ENCODE assay signal across 8 cellular contexts in genomic region chr6:41367700-41368099, GRCh38. TPM values are rescaled to one million over a fixed set of nuclear protein-coding genes. Genes with fewer than 3 reads are reported as not detected.
DNase-seq lines count a peak whose midpoint lies in the region; ATAC-seq, FAIRE-seq and TF ChIP-seq lines count a peak whose summit lies in the region.

No MANE protein-coding gene starts in this region.

- H4K20me1 ChIP-seq in DND-41 (ENCODE audit: insufficient read depth, low read length) (no peaks in the 10 kb centered on the region), PC-9 (ENCODE audit: insufficient read depth) (no peaks in the 10 kb centered on the region), H1 (replicated peaks in 1 of 2; ENCODE audit: control insufficient read depth in 1 of 2, insufficient read depth in 2 of 2, low read length in 2 of 2) (peaks cover 5% of the 10 kb centered on the region in 2 experiments)

- no peaks in the 10 kb centered on the region for H3K79me2 ChIP-seq in DND-41 (ENCODE audit: insufficient read depth, low read length)
- H3K79me2 ChIP-seq in PC-9 (ENCODE audit: low read depth): no peaks in the 10 kb centered on the region
- H3K79me2 ChIP-seq in H1 (ENCODE audit: control insufficient read depth in 1 of 2, insufficient read depth in 2 of 2, low read length in 2 of 2): no peaks in the 10 kb centered on the region

- H3K27me3 ChIP-seq in DND-41 (ENCODE audit: insufficient read depth, low read length, poor library complexity): no peaks in the 10 kb centered on the region
- peaks cover 24% of the 10 kb centered on the region for H3K27me3 ChIP-seq in PC-9 (ENCODE audit: insufficient read depth, low read depth)
- peaks cover 31 to 38% (median 38%) of the 10 kb centered on the region in 4 experiments for H3K27me3 ChIP-seq in H1 (replicated peaks in 1 of 4; ENCODE audit: control insufficient read depth in 3 of 4, extremely low read depth in 1 of 4, insufficient read depth in 3 of 4, low read length in 3 of 4)
- peaks cover 31% of the 10 kb centered on the region for H3K27me3 ChIP-seq in effector memory CD4-positive, alpha-beta T cell (replicated peaks; ENCODE audit: control insufficient read depth, insufficient read depth, low read length, poor library complexity, severe bottlenecking)

- peaks cover 10% of the 10 kb centered on the region for H3K23me2 ChIP-seq in H1 (ENCODE audit: low read depth, low read length)

- BruUV-seq in PC-9 (replicated peaks; lab: Mats Ljungman, UMichigan): no TSS peak

- no peak overlapping the region for H2BK12ac ChIP-seq in H1 (ENCODE audit: low read depth, low read length)

- peaks cover 53 to 76% (median 69%) of the 10 kb centered on the region in 3 donors for H3K27me3 Mint-ChIP-seq in CD14-positive monocyte (ENCODE audit: low read depth in 3 of 3)

- peak; percentile 79 for ATAC-seq in DND-41 (ENCODE audit: insufficient read depth, low read depth)
- ATAC-seq in HG03460 (IDR thresholded peaks at IDR 0.05; ENCODE audit: unreplicated experiment): no peak

- no peak overlapping the region for H2BK120ac ChIP-seq in H1 (replicated peaks; ENCODE audit: low read depth, low read length)

- H3K27ac ChIP-seq in DND-41 (ENCODE audit: low read length) (no peak overlapping the region), PC-9 (no peak overlapping the region), H1 (ENCODE audit: low read depth, low read length) (no peak overlapping the region)
- no peak overlapping the region for H3K27ac ChIP-seq in effector memory CD4-positive, alpha-beta T cell (ENCODE audit: insufficient read depth, low read length, poor library complexity, severe bottlenecking)

- H3K9me2 ChIP-seq in PC-9 (ENCODE audit: insufficient read depth): no peaks in the 10 kb centered on the region

- H4K91ac ChIP-seq in H1 (replicated peaks; ENCODE audit: insufficient read length, low read length): no peak overlapping the region

- POLR2A ChIA-PET in PC-9 (lab: Charles Lee; ENCODE audit: unreplicated experiment): no interaction called here
- POLR2A ChIA-PET in H1 (lab: Charles Lee; ENCODE audit: partially characterized antibody): interaction anchor here (0.7 kb wide), 1 partner anchor 235 kb away, joined by 3 read pairs; no protein-coding TSS in a partner anchor

- TF ChIP-seq RAD21 in H1 (IDR thresholded peaks at IDR 0.05 in 1 of 2, conservative IDR thresholded peaks at IDR 0.05 in 1 of 2; ENCODE audit: low read depth in 2 of 2, low read length in 2 of 2): peak; percentile 98 to 99

- intact Hi-C loops in PC-9 (cut with micrococcal nuclease; ENCODE audit: unreplicated experiment) (loop anchor here (1.0 to 5.0 kb wide), 4 partner anchors 61 to 1530 kb away; no protein-coding TSS in a partner anchor), CD14-positive monocyte (cut with micrococcal nuclease) (loop anchor here (2.0 to 5.0 kb wide), 3 partner anchors 225 to 315 kb away; no protein-coding TSS in a partner anchor)

- peaks cover 0 to 29% (median 15%) of the 10 kb centered on the region in 7 donors for H3K9me3 Mint-ChIP-seq in CD14-positive monocyte

- no peak overlapping the region for H3K23ac ChIP-seq in H1 (ENCODE audit: insufficient read length)

- H3K56ac ChIP-seq in H1 (replicated peaks; ENCODE audit: insufficient read length, low read depth, low read length): no peak overlapping the region

- H3K27ac Mint-ChIP-seq in CD14-positive monocyte: peak overlapping the region in 1 of 7 donors; percentile 46

- no peak overlapping the region for H3K4me3 ChIP-seq in DND-41 (ENCODE audit: low read depth in 1 of 2, low read length in 2 of 2)
- H3K4me3 ChIP-seq in PC-9: no peak overlapping the region
- no peak overlapping the region for H3K4me3 ChIP-seq in H1 (ENCODE audit: extremely low read depth in 1 of 4, insufficient read depth in 2 of 4, low read depth in 3 of 4, low read length in 4 of 4)
- H3K4me3 ChIP-seq in effector memory CD4-positive, alpha-beta T cell (ENCODE audit: insufficient read depth, low read depth, low read length, poor library complexity, severe bottlenecking): no peak overlapping the region

- no peak overlapping the region for H3K9ac ChIP-seq in DND-41 (ENCODE audit: low read depth, low read length)
- no peak overlapping the region for H3K9ac ChIP-seq in H1 (replicated peaks in 1 of 4; ENCODE audit: extremely low read depth in 1 of 4, low read depth in 3 of 4, low read length in 3 of 4)

- FAIRE-seq in H1 (lab: Jason Lieb, UNC): peak; percentile 36

- H3F3A ChIP-seq in PC-9 (ENCODE audit: insufficient read depth, low read depth): no peaks in the 10 kb centered on the region; the same call in 1 of the 2 replicates

- H3K4me1 ChIP-seq in DND-41 (ENCODE audit: insufficient read depth, low read length): peaks cover 9% of the 10 kb centered on the region
- 0 out of 2 replicates have a peak, but pooled peaks cover 5% of the 10 kb centered on the region for H3K4me1 ChIP-seq in PC-9 (replicated peaks; ENCODE audit: insufficient read depth)
- H3K4me1 ChIP-seq in H1 (replicated peaks in 1 of 4; ENCODE audit: control insufficient read depth in 3 of 4, insufficient read depth in 4 of 4, low read length in 3 of 4): peaks cover 3 to 22% (median 11%) of the 10 kb centered on the region in 4 experiments
- peaks cover 15% of the 10 kb centered on the region for H3K4me1 ChIP-seq in effector memory CD4-positive, alpha-beta T cell (ENCODE audit: control insufficient read depth, insufficient read depth, low read length, poor library complexity, severe bottlenecking)

- H3K36me3 Mint-ChIP-seq in CD14-positive monocyte: peaks cover 0 to 13% of the 10 kb centered on the region in 2 donors

- H3K18ac ChIP-seq in H1 (ENCODE audit: extremely low read depth, low read length): no peak overlapping the region

- no peak overlapping the region for H2BK5ac ChIP-seq in H1 (ENCODE audit: low read depth, low read length)

- H2BK20ac ChIP-seq in H1 (ENCODE audit: low read length): no peak overlapping the region

- H3K79me1 ChIP-seq in H1 (ENCODE audit: low read depth, low read length): no peaks in the 10 kb centered on the region

- H4K8ac ChIP-seq in H1 (ENCODE audit: extremely low read depth, insufficient read depth, low read length): no peak overlapping the region

- 40% methylated on average over 2 of the region's 2 CpGs; no CpG with 5 or more reads in 1 of the 2 experiments for WGBS in H1 (ENCODE audit: extremely low coverage in 1 of 2, insufficient coverage in 1 of 2, insufficient read length in 1 of 2, insufficient replicate concordance in 2 of 2, low coverage in 1 of 2, low lambda C conversion rate in 2 of 2, missing lambda C conversion rate in 1 of 2), 2 experiments

- CTCF ChIA-PET in PC-9 (lab: Charles Lee): interaction anchor here (0.6 to 1.5 kb wide), 5 partner anchors 48 to 367 kb away, joined by 3 to 7 read pairs (median 5); no protein-coding TSS in a partner anchor
- CTCF ChIA-PET in H1 (lab: Charles Lee; ENCODE audit: partially characterized antibody): interaction anchor here (0.6 to 12.5 kb wide), 89 partner anchors 8 to 855 kb away, joined by 3 to 238 read pairs (median 6); partner anchors contain the start of genes TOMM6 and TREML4

- H2AFZ ChIP-seq in DND-41 (ENCODE audit: low read depth, low read length) (no peak overlapping the region), PC-9 (no peak overlapping the region), H1 (ENCODE audit: low read length) (no peak overlapping the region)

- TF ChIP-seq POLR2A in H1 (IDR thresholded peaks at IDR 0.05; ENCODE audit: control extremely low read depth in 1 of 2, low read depth in 2 of 2, low read length in 2 of 2): no peak

- TF ChIP-seq EP300 in H1 (IDR thresholded peaks at IDR 0.05; ENCODE audit: borderline replicate concordance in 1 of 2, low read depth in 2 of 2, low read length in 2 of 2): no peak

- DNase-seq in DND-41 (peak; percentile 59), M059J (ENCODE audit: low read depth) (peak; percentile 60), PC-9 (peak; percentile 37 to 58), H1 (ENCODE audit: low read depth in 1 of 2, low spot score in 2 of 2) (peak in 1 of 2 experiments; percentile 79), midbrain (lab: John Stamatoyannopoulos, UW) (peak; percentile 79), CD14-positive monocyte (ENCODE audit: low spot score) (no peak)
- no peak for DNase-seq in effector memory CD4-positive, alpha-beta T cell

- TF ChIP-seq CTCF in DND-41 (IDR thresholded peaks at IDR 0.05; ENCODE audit: borderline replicate concordance, extremely low read depth, low read length, poor library complexity, severe bottlenecking) (peak; percentile 83), PC-9 (conservative IDR thresholded peaks at IDR 0.05) (peak; percentile 76), H1 (IDR thresholded peaks at IDR 0.05; ENCODE audit: control extremely low read depth in 1 of 3, insufficient read depth in 1 of 3, low read depth in 1 of 3, low read length in 3 of 3) (peak in 2 of 3 experiments; percentile 97; a peak in 3 of 4 replicates), CD14-positive monocyte (IDR thresholded peaks at IDR 0.05) (no peak)

- no peak overlapping the region for H3K4ac ChIP-seq in H1 (replicated peaks; ENCODE audit: insufficient read length, low read depth, low read length)

- H3K4me3 Mint-ChIP-seq in CD14-positive monocyte: peak overlapping the region in 1 of 2 donors; percentile 15

- no peak overlapping the region for H2BK15ac ChIP-seq in H1 (ENCODE audit: low read length)

- H4K5ac ChIP-seq in H1 (ENCODE audit: insufficient read length, low read depth, low read length): no peak overlapping the region

- H3K36me3 ChIP-seq in DND-41 (ENCODE audit: insufficient read depth, low read length) (no peaks in the 10 kb centered on the region), PC-9 (ENCODE audit: low read depth) (no peaks in the 10 kb centered on the region), H1 (ENCODE audit: control insufficient read depth in 2 of 4, insufficient read depth in 4 of 4, low read length in 3 of 4) (no peaks in the 10 kb centered on the region; a peak in 1 of 8 replicates)
- no peaks in the 10 kb centered on the region for H3K36me3 ChIP-seq in effector memory CD4-positive, alpha-beta T cell (ENCODE audit: control insufficient read depth, insufficient read depth, low read length)

- no peak overlapping the region for H3K14ac ChIP-seq in H1 (ENCODE audit: insufficient read length)

- peaks cover 20% of the 10 kb centered on the region for H3K4me1 Mint-ChIP-seq in CD14-positive monocyte

- H3K4me2 ChIP-seq in DND-41 (ENCODE audit: insufficient read depth, low read length) (no peak overlapping the region), PC-9 (no peak overlapping the region), H1 (ENCODE audit: insufficient read depth in 1 of 2, low read depth in 2 of 2, low read length in 2 of 2) (no peak overlapping the region)

- H3K9me3 ChIP-seq in DND-41 (ENCODE audit: insufficient read depth, low read length, severe bottlenecking): no peaks in the 10 kb centered on the region
- no peaks in the 10 kb centered on the region for H3K9me3 ChIP-seq in PC-9 (ENCODE audit: insufficient read depth, low read depth)
- no peaks in the 10 kb centered on the region for H3K9me3 ChIP-seq in H1 (ENCODE audit: insufficient read depth in 2 of 2, low read depth in 1 of 2, low read length in 1 of 2)
- H3K9me3 ChIP-seq in effector memory CD4-positive, alpha-beta T cell (ENCODE audit: control insufficient read depth, low read length): no peaks in the 10 kb centered on the region

- no peak overlapping the region for H2AK5ac ChIP-seq in H1 (ENCODE audit: low read depth, low read length)

RNA-seq across cellular contexts. Expression of gene NCR2, which starts 32.3 kb away (rescaled TPM):
- not detected in 2 replicates for total RNA-seq in M059J (2014; rRNA removed; shearing (Covaris generic))
- total RNA-seq in PC-9 (2021): not detected in 2 replicates
- not detected in 2 replicates for total RNA-seq in H1 (2021; fragmentation: NEBNext Ultra II Directional; extraction: Animal tissue kit (Norgen Biotek cat#: 25700))
- polyA plus RNA-seq in H1 (2011; rRNA removed): not detected in 2 replicates
- polyA plus RNA-seq in H1 (2011; cell fraction: cytosol; rRNA removed): not detected
- not detected for polyA plus RNA-seq in H1 (2011; cell fraction: nucleus; rRNA removed)
- not detected in 4 replicates for polyA plus RNA-seq in H1 (2012, experiment 1 of 2)
- polyA plus RNA-seq in H1 (2012, experiment 2 of 2): not detected
- not detected for polyA plus RNA-seq in H1 (2013, experiment 1 of 2)
- not detected for polyA plus RNA-seq in H1 (2013, experiment 2 of 2)
- polyA minus RNA-seq in H1 (2011; rRNA and poly(A)+ RNA removed): not detected in 2 replicates
- polyA minus RNA-seq in H1 (2011; cell fraction: cytosol; rRNA and poly(A)+ RNA removed): not detected
- polyA minus RNA-seq in H1 (2011; cell fraction: nucleus; rRNA and poly(A)+ RNA removed): not detected
- not detected for polyA plus RNA-seq in CD14-positive monocyte

Comparison
In these comparisons a context has a peak if more than half of its experiments do, and no peak if none do; other contexts are left out.
1. DNase-seq: peak in DND-41 (single experiment), M059J (single experiment), PC-9 (2 of 2) and midbrain (single experiment); none in CD14-positive monocyte (single experiment) and effector memory CD4-positive, alpha-beta T cell (0 of 3).